In the genomic region with DNA sequence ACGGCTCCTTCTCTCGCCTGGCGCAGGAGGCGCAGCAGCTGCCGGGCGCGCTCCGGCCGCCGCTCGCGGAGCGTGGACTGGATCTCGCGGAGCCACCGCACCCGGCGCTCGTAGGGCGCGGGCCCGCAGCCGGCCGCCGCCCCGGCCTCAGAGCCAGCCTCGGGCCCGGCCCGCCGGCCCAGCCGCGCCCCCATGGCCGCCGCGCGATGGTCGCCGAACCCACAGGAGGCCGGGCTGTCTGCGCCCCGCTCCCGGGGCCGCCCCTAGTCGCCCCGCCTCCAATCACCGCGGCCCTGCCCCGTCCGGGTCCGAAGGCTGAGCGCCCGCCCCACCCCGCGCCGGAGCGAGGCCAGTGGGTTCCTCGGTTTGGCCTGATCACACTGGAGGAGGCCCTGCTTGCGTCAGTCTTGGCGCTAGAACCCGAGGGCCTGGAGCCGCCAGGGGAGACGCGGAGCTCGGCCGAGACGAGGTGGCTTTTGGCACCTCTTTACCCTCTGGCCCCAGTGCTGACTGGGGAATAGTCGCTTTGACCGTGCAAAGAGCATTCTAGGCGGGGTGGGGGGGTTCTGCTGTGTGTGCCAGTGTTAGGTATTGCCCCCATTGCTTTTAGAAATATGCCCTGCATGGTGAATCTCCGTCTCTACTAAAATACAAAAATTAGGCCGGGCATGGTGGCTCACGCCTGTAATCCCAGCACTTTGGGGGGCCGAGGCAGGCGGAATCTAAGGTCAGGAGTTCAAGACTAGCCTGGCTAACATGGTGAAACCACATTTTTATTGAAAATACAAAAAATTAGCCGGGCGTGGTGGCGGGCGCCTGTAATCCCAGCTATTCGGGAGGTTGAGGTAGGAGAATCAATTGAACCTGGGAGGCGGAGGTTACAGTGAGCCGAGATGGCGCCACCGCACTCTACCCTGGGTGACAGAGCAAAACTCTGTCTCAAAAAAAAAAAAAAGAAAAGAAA, we compare ENCODE assay signal across 1 cellular context.
TF ChIP-seq lines count a peak whose summit lies in the region.

A gene with protein sequence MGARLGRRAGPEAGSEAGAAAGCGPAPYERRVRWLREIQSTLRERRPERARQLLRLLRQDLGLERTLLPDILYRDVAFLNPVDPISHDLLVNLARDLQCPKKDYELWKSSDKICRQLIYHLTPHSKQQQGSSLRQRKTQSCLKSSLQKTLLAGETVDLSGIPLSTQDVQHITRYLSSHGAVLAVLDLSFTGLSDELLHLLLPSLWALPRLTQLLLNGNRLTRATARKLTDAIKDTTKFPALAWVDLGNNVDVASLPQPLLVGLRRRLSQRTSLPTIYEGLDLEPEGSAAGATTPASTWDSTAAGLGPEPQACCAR (minus strand): TSS at position 228 of the 964 bp plus-strand sequence. CDS start 34 bp downstream, at position 194.

TF ChIP-seq in HepG2, 621 proteins besides CTCF, POLR2A, EP300 and RAD21 (continued from another document and continues in another):
- TF ChIP-seq TAF15 (IDR thresholded peaks at IDR 0.05; ENCODE audit: low read depth, low read length, poor library complexity, severe bottlenecking) (peak; percentile 54), ZFYVE20 (CRISPR knock-in tag; IDR thresholded peaks at IDR 0.05; ENCODE audit: borderline replicate concordance, low read depth) (no peak), ISL2 (CRISPR knock-in tag; IDR thresholded peaks at IDR 0.05) (no peak), ZNF232 (CRISPR knock-in tag; IDR thresholded peaks at IDR 0.05; ENCODE audit: borderline replicate concordance) (peak; percentile 59; the same call in 1 of the 2 replicates), AKAP8 (CRISPR knock-in tag; IDR thresholded peaks at IDR 0.05) (peak; percentile 59; the same call in 1 of the 2 replicates), ZNF775 (CRISPR knock-in tag; IDR thresholded peaks at IDR 0.05; ENCODE audit: borderline replicate concordance) (no peak; the same call in 1 of the 2 replicates), CREB1 (IDR thresholded peaks at IDR 0.05) (no peak), CREB1 (CRISPR knock-in tag; IDR thresholded peaks at IDR 0.05) (no peak), ATF7 (IDR thresholded peaks at IDR 0.05) (no peak), ATF7 (CRISPR knock-in tag; IDR thresholded peaks at IDR 0.05) (no peak), CBFB (CRISPR knock-in tag; IDR thresholded peaks at IDR 0.05) (0 out of 2 replicates have a peak, but pooled peaks have one; percentile 69), CCAR2 (optimal IDR thresholded peaks at IDR 0.05; ENCODE audit: low read depth, low read length) (no peak), ASH2L (IDR thresholded peaks at IDR 0.05; ENCODE audit: insufficient read length, low read depth, low read length) (peak; percentile 39), ZNF749 (CRISPR knock-in tag; IDR thresholded peaks at IDR 0.05; ENCODE audit: borderline replicate concordance) (no peak), SIX1 (CRISPR knock-in tag; IDR thresholded peaks at IDR 0.05; ENCODE audit: borderline replicate concordance) (no peak), ZNF331 (CRISPR knock-in tag; IDR thresholded peaks at IDR 0.05) (peak; percentile 86), U2AF2 (IDR thresholded peaks at IDR 0.05; ENCODE audit: low read depth, low read length) (no peak)
- TF ChIP-seq, protein P1, sequence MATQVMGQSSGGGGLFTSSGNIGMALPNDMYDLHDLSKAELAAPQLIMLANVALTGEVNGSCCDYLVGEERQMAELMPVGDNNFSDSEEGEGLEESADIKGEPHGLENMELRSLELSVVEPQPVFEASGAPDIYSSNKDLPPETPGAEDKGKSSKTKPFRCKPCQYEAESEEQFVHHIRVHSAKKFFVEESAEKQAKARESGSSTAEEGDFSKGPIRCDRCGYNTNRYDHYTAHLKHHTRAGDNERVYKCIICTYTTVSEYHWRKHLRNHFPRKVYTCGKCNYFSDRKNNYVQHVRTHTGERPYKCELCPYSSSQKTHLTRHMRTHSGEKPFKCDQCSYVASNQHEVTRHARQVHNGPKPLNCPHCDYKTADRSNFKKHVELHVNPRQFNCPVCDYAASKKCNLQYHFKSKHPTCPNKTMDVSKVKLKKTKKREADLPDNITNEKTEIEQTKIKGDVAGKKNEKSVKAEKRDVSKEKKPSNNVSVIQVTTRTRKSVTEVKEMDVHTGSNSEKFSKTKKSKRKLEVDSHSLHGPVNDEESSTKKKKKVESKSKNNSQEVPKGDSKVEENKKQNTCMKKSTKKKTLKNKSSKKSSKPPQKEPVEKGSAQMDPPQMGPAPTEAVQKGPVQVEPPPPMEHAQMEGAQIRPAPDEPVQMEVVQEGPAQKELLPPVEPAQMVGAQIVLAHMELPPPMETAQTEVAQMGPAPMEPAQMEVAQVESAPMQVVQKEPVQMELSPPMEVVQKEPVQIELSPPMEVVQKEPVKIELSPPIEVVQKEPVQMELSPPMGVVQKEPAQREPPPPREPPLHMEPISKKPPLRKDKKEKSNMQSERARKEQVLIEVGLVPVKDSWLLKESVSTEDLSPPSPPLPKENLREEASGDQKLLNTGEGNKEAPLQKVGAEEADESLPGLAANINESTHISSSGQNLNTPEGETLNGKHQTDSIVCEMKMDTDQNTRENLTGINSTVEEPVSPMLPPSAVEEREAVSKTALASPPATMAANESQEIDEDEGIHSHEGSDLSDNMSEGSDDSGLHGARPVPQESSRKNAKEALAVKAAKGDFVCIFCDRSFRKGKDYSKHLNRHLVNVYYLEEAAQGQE (IDR thresholded peaks at IDR 0.05; ENCODE audit: borderline replicate concordance in 1 of 2, low read depth in 1 of 2, low read length in 2 of 2) = 0 out of 4 replicates have a peak, but pooled peaks of 1 of the 2 experiments have one; percentile 38
- TF ChIP-seq, protein P2, sequence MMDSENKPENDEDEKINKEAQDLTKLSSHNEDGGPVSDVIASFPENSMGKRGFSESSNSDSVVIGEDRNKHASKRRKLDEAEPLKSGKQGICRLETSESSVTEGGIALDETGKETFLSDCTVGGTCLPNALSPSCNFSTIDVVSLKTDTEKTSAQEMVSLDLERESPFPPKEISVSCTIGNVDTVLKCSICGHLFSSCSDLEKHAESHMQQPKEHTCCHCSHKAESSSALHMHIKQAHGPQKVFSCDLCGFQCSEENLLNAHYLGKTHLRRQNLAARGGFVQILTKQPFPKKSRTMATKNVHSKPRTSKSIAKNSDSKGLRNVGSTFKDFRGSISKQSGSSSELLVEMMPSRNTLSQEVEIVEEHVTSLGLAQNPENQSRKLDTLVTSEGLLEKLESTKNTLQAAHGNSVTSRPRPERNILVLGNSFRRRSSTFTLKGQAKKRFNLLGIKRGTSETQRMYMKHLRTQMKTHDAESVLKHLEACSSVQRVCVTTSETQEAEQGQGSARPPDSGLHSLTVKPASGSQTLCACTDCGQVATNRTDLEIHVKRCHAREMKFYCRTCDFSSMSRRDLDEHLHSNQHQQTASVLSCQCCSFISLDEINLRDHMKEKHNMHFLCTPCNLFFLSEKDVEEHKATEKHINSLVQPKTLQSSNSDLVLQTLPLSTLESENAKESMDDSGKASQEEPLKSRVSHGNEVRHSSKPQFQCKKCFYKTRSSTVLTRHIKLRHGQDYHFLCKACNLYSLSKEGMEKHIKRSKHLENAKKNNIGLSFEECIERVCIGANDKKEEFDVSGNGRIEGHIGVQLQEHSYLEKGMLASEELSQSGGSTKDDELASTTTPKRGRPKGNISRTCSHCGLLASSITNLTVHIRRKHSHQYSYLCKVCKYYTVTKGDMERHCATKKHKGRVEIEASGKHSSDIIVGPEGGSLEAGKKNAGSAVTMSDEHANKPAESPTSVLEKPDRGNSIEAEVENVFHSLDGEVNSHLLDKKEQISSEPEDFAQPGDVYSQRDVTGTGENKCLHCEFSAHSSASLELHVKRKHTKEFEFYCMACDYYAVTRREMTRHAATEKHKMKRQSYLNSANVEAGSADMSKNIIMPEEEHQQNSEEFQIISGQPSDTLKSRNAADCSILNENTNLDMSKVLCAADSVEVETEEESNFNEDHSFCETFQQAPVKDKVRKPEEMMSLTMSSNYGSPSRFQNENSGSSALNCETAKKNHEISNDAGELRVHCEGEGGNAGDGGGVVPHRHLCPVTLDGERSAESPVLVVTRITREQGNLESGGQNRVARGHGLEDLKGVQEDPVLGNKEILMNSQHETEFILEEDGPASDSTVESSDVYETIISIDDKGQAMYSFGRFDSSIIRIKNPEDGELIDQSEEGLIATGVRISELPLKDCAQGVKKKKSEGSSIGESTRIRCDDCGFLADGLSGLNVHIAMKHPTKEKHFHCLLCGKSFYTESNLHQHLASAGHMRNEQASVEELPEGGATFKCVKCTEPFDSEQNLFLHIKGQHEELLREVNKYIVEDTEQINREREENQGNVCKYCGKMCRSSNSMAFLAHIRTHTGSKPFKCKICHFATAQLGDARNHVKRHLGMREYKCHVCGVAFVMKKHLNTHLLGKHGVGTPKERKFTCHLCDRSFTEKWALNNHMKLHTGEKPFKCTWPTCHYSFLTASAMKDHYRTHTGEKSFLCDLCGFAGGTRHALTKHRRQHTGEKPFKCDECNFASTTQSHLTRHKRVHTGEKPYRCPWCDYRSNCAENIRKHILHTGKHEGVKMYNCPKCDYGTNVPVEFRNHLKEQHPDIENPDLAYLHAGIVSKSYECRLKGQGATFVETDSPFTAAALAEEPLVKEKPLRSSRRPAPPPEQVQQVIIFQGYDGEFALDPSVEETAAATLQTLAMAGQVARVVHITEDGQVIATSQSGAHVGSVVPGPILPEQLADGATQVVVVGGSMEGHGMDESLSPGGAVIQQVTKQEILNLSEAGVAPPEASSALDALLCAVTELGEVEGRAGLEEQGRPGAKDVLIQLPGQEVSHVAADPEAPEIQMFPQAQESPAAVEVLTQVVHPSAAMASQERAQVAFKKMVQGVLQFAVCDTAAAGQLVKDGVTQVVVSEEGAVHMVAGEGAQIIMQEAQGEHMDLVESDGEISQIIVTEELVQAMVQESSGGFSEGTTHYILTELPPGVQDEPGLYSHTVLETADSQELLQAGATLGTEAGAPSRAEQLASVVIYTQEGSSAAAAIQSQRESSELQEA (CRISPR knock-in tag; IDR thresholded peaks at IDR 0.05; ENCODE audit: not compliant biosample characterization) = peak; percentile 46
- TF ChIP-seq, protein P3, sequence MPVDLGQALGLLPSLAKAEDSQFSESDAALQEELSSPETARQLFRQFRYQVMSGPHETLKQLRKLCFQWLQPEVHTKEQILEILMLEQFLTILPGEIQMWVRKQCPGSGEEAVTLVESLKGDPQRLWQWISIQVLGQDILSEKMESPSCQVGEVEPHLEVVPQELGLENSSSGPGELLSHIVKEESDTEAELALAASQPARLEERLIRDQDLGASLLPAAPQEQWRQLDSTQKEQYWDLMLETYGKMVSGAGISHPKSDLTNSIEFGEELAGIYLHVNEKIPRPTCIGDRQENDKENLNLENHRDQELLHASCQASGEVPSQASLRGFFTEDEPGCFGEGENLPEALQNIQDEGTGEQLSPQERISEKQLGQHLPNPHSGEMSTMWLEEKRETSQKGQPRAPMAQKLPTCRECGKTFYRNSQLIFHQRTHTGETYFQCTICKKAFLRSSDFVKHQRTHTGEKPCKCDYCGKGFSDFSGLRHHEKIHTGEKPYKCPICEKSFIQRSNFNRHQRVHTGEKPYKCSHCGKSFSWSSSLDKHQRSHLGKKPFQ (CRISPR knock-in tag; IDR thresholded peaks at IDR 0.05; ENCODE audit: insufficient replicate concordance) = peak; percentile 86
- TF ChIP-seq, protein P4, sequence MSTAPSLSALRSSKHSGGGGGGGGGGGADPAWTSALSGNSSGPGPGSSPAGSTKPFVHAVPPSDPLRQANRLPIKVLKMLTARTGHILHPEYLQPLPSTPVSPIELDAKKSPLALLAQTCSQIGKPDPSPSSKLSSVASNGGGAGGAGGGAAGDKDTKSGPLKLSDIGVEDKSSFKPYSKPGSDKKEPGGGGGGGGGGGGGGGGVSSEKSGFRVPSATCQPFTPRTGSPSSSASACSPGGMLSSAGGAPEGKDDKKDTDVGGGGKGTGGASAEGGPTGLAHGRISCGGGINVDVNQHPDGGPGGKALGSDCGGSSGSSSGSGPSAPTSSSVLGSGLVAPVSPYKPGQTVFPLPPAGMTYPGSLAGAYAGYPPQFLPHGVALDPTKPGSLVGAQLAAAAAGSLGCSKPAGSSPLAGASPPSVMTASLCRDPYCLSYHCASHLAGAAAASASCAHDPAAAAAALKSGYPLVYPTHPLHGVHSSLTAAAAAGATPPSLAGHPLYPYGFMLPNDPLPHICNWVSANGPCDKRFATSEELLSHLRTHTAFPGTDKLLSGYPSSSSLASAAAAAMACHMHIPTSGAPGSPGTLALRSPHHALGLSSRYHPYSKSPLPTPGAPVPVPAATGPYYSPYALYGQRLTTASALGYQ (CRISPR knock-in tag; IDR thresholded peaks at IDR 0.05) = no peak
- TF ChIP-seq, protein P5, sequence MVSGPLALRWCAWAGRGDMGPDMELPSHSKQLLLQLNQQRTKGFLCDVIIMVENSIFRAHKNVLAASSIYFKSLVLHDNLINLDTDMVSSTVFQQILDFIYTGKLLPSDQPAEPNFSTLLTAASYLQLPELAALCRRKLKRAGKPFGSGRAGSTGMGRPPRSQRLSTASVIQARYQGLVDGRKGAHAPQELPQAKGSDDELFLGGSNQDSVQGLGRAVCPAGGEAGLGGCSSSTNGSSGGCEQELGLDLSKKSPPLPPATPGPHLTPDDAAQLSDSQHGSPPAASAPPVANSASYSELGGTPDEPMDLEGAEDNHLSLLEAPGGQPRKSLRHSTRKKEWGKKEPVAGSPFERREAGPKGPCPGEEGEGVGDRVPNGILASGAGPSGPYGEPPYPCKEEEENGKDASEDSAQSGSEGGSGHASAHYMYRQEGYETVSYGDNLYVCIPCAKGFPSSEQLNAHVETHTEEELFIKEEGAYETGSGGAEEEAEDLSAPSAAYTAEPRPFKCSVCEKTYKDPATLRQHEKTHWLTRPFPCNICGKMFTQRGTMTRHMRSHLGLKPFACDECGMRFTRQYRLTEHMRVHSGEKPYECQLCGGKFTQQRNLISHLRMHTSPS (CRISPR knock-in tag; IDR thresholded peaks at IDR 0.05; ENCODE audit: low read depth) = no peak
- TF ChIP-seq, protein P6, sequence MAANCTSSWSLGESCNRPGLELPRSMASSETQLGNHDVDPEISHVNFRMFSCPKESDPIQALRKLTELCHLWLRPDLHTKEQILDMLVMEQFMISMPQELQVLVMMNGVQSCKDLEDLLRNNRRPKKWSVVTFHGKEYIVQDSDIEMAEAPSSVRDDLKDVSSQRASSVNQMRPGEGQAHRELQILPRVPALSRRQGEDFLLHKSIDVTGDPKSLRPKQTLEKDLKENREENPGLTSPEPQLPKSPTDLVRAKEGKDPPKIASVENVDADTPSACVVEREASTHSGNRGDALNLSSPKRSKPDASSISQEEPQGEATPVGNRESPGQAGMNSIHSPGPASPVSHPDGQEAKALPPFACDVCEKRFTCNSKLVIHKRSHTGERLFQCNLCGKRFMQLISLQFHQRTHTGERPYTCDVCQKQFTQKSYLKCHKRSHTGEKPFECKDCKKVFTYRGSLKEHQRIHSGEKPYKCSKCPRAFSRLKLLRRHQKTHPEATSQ (CRISPR knock-in tag; IDR thresholded peaks at IDR 0.05; ENCODE audit: borderline replicate concordance) = 0 out of 2 replicates have a peak, but pooled peaks have one; percentile 41
- TF ChIP-seq, protein P7, sequence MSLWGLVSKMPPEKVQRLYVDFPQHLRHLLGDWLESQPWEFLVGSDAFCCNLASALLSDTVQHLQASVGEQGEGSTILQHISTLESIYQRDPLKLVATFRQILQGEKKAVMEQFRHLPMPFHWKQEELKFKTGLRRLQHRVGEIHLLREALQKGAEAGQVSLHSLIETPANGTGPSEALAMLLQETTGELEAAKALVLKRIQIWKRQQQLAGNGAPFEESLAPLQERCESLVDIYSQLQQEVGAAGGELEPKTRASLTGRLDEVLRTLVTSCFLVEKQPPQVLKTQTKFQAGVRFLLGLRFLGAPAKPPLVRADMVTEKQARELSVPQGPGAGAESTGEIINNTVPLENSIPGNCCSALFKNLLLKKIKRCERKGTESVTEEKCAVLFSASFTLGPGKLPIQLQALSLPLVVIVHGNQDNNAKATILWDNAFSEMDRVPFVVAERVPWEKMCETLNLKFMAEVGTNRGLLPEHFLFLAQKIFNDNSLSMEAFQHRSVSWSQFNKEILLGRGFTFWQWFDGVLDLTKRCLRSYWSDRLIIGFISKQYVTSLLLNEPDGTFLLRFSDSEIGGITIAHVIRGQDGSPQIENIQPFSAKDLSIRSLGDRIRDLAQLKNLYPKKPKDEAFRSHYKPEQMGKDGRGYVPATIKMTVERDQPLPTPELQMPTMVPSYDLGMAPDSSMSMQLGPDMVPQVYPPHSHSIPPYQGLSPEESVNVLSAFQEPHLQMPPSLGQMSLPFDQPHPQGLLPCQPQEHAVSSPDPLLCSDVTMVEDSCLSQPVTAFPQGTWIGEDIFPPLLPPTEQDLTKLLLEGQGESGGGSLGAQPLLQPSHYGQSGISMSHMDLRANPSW (CRISPR knock-in tag; IDR thresholded peaks at IDR 0.05; ENCODE audit: borderline replicate concordance) = no peak
